8 cellular contexts compared by ENCODE assay signal in genomic region chr5:158435161-158435616, GRCh38.
DNase-seq lines count a peak whose midpoint lies in the region; ATAC-seq and TF ChIP-seq lines count a peak whose summit lies in the region.

No MANE protein-coding gene starts in this region.

- TF ChIP-seq CTCF in BE2C (IDR thresholded peaks at IDR 0.05; ENCODE audit: low read depth, low read length) = no peak

- peaks cover 6% of the 10 kb centered on the region; the same call in 1 of the 2 replicates for H3K36me3 ChIP-seq in BLaER1
- no peaks in the 10 kb centered on the region for H3K36me3 ChIP-seq in BE2C

- ATAC-seq in GM19467 (IDR thresholded peaks at IDR 0.05; ENCODE audit: unreplicated experiment) (peak; percentile 68), HG03558 (IDR thresholded peaks at IDR 0.05; ENCODE audit: extremely low read depth, unreplicated experiment) (peak; percentile 50)

- no peaks in the 10 kb centered on the region for H3K27me3 Mint-ChIP-seq in activated naive CD8-positive, alpha-beta T cell
- H3K27me3 Mint-ChIP-seq in stimulated activated naive CD8-positive, alpha-beta T cell treated with anti-CD3 and anti-CD28 coated beads, Interleukin-15, Interleukin-2, amounts not matched to agents 100 ng/mL and 50 ng/mL, for 24 hours = no peaks in the 10 kb centered on the region

- H3K9me3 Mint-ChIP-seq in activated naive CD8-positive, alpha-beta T cell (ENCODE audit: low read depth) = peaks cover 3% of the 10 kb centered on the region
- H3K9me3 Mint-ChIP-seq in stimulated activated naive CD8-positive, alpha-beta T cell treated with anti-CD3 and anti-CD28 coated beads, Interleukin-15, Interleukin-2, amounts not matched to agents 100 ng/mL and 50 ng/mL, for 24 hours = peaks cover 11% of the 10 kb centered on the region

- H3K4me1 Mint-ChIP-seq in activated naive CD8-positive, alpha-beta T cell (ENCODE audit: low read depth) = peaks cover 68% of the 10 kb centered on the region
- H3K4me1 Mint-ChIP-seq in stimulated activated naive CD8-positive, alpha-beta T cell treated with anti-CD3 and anti-CD28 coated beads, Interleukin-15, Interleukin-2, amounts not matched to agents 100 ng/mL and 50 ng/mL, for 24 hours (ENCODE audit: low read depth) = peaks cover 67% of the 10 kb centered on the region

- H4K20me1 ChIP-seq in BLaER1 = no peaks in the 10 kb centered on the region

- H3K36me3 Mint-ChIP-seq in activated naive CD8-positive, alpha-beta T cell = no peaks in the 10 kb centered on the region
- no peaks in the 10 kb centered on the region for H3K36me3 Mint-ChIP-seq in stimulated activated naive CD8-positive, alpha-beta T cell treated with anti-CD3 and anti-CD28 coated beads, Interleukin-15, Interleukin-2, amounts not matched to agents 100 ng/mL and 50 ng/mL, for 24 hours (ENCODE audit: low read depth)

- peak overlapping the region; percentile 82 for H3K4me2 ChIP-seq in BLaER1

- no peaks in the 10 kb centered on the region for H3K27me3 ChIP-seq in BLaER1
- no peaks in the 10 kb centered on the region for H3K27me3 ChIP-seq in BE2C

- H3K4me3 Mint-ChIP-seq in activated naive CD8-positive, alpha-beta T cell = peak overlapping the region; percentile 79
- peak overlapping the region; percentile 65 for H3K4me3 Mint-ChIP-seq in stimulated activated naive CD8-positive, alpha-beta T cell treated with anti-CD3 and anti-CD28 coated beads, Interleukin-15, Interleukin-2, amounts not matched to agents 100 ng/mL and 50 ng/mL, for 24 hours

- peaks cover 46% of the 10 kb centered on the region for H3K9me3 ChIP-seq in BLaER1
- H3K9me3 ChIP-seq in BE2C = no peaks in the 10 kb centered on the region

- H3K27ac Mint-ChIP-seq in activated naive CD8-positive, alpha-beta T cell = peak overlapping the region; percentile 89
- peak overlapping the region; percentile 80 for H3K27ac Mint-ChIP-seq in stimulated activated naive CD8-positive, alpha-beta T cell treated with anti-CD3 and anti-CD28 coated beads, Interleukin-15, Interleukin-2, amounts not matched to agents 100 ng/mL and 50 ng/mL, for 24 hours

- no peak for DNase-seq in NCI-H82 treated with DMSO at 0.1 percent for 48 hours (lab: John Stamatoyannopoulos, UW; ENCODE audit: unreplicated experiment)
- no peak for DNase-seq in BE2C
- DNase-seq in AG08395 (ENCODE audit: low spot score) = no peak

- H3K4me3 ChIP-seq in BLaER1 (peak overlapping the region; percentile 17; the same call in 1 of the 2 replicates), BE2C (ENCODE audit: low read depth, low read length) (no peak overlapping the region)

- H3K4me1 ChIP-seq in BLaER1 (peaks cover 83% of the 10 kb centered on the region), BE2C (no peaks in the 10 kb centered on the region)

- H3K9ac ChIP-seq in BLaER1 = peak overlapping the region; percentile 69

- peak overlapping the region; percentile 86 for H3K27ac ChIP-seq in BLaER1
